In the genomic region with DNA sequence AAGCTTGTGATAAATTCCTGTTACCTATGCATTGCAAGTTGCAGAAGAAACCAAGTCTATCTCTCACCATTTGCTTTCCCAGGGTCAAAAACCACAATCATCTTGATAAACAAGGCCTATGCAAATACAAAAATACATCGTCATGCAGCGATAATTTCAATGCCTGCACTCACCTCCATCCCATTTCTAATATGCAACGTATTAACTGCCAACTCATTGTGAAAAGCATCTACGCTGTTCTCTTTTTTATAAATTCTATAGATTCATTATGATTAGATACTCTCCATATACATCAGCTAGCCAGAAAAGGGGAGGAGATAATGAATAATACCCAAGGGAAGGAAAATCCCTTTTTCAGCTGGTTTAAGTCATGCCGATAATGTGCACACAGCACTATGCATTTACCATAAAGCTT, we compare ENCODE assay signal across 1 cellular context.
TF ChIP-seq lines count a peak whose summit lies in the region.

No MANE protein-coding gene starts in this region.

TF ChIP-seq in GM12878, 131 proteins besides CTCF, POLR2A, EP300 and RAD21 (continued from another document):
- TF ChIP-seq SUZ12 (IDR thresholded peaks at IDR 0.05; ENCODE audit: unreplicated experiment) = no peak
- peak; percentile 46 for TF ChIP-seq JUNB (IDR thresholded peaks at IDR 0.05)
- TF ChIP-seq, protein P1, sequence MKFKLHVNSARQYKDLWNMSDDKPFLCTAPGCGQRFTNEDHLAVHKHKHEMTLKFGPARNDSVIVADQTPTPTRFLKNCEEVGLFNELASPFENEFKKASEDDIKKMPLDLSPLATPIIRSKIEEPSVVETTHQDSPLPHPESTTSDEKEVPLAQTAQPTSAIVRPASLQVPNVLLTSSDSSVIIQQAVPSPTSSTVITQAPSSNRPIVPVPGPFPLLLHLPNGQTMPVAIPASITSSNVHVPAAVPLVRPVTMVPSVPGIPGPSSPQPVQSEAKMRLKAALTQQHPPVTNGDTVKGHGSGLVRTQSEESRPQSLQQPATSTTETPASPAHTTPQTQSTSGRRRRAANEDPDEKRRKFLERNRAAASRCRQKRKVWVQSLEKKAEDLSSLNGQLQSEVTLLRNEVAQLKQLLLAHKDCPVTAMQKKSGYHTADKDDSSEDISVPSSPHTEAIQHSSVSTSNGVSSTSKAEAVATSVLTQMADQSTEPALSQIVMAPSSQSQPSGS (IDR thresholded peaks at IDR 0.05; ENCODE audit: low read length) = peak; percentile 41; the same call in 1 of the 2 replicates
- 0 out of 2 replicates have a peak, but pooled peaks have one; percentile 11 for TF ChIP-seq MEF2A (IDR thresholded peaks at IDR 0.05; ENCODE audit: insufficient read depth, low read depth, low read length)
